Comparison of ENCODE assay signal across 2 cellular contexts in the genomic region with DNA sequence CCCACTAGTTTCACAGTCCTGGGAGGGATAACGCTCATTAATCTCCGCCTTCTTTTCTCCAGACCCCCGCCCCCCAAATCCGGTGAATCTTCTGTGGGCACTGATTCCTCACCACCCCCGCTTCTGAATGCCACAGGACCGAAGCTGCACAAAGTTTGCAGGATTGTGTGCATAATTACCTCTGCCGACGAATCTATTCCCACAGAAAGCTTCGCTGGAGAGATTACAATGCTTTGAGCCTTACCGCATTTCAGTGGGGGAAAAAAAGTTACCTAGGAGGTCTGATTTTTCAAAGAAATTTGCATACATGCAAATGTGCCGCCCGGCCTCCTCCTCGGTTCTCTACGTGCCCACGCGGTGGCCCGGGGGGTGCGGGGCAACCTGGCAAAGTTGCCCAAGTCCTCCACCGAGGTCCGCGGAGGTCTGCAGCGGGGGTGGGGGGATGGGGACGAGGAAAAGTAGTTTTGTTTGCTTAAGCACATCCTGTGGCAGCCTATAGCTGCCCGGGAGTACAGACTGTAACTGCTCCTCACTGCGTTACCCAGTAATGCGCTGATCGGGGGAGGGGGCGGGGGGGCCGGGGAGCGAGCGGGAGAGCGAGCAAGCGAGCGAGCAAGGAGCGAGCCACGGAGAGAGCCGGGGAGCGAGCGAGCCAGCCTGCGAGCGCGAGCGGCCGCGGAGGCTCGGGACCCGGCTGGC.
TF ChIP-seq lines count a peak whose summit lies in the region.

No MANE protein-coding gene starts in this region.

TF ChIP-seq in HCT116, 20 proteins besides CTCF, POLR2A, EP300 and RAD21 (continued from another document):
- TF ChIP-seq, protein P1, sequence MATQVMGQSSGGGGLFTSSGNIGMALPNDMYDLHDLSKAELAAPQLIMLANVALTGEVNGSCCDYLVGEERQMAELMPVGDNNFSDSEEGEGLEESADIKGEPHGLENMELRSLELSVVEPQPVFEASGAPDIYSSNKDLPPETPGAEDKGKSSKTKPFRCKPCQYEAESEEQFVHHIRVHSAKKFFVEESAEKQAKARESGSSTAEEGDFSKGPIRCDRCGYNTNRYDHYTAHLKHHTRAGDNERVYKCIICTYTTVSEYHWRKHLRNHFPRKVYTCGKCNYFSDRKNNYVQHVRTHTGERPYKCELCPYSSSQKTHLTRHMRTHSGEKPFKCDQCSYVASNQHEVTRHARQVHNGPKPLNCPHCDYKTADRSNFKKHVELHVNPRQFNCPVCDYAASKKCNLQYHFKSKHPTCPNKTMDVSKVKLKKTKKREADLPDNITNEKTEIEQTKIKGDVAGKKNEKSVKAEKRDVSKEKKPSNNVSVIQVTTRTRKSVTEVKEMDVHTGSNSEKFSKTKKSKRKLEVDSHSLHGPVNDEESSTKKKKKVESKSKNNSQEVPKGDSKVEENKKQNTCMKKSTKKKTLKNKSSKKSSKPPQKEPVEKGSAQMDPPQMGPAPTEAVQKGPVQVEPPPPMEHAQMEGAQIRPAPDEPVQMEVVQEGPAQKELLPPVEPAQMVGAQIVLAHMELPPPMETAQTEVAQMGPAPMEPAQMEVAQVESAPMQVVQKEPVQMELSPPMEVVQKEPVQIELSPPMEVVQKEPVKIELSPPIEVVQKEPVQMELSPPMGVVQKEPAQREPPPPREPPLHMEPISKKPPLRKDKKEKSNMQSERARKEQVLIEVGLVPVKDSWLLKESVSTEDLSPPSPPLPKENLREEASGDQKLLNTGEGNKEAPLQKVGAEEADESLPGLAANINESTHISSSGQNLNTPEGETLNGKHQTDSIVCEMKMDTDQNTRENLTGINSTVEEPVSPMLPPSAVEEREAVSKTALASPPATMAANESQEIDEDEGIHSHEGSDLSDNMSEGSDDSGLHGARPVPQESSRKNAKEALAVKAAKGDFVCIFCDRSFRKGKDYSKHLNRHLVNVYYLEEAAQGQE (IDR thresholded peaks at IDR 0.05; ENCODE audit: low read depth) = no peak
- TF ChIP-seq JUND (IDR thresholded peaks at IDR 0.05) (no peak), ZNF274 (IDR thresholded peaks at IDR 0.05; ENCODE audit: low read depth, low read length) (no peak), TCF7L2 (IDR thresholded peaks at IDR 0.05; ENCODE audit: borderline replicate concordance, extremely low read depth, insufficient read depth, insufficient read length) (peak; percentile 18), SP1 (IDR thresholded peaks at IDR 0.05; ENCODE audit: low read depth) (peak; percentile 21; the same call in 1 of the 2 replicates)

TF ChIP-seq in neural cell, 6 proteins besides CTCF, POLR2A, EP300 and RAD21 (continued from another document):
- TF ChIP-seq, protein P1 (IDR thresholded peaks at IDR 0.05; ENCODE audit: borderline replicate concordance) = no peak
- no peak for TF ChIP-seq MXI1 (conservative IDR thresholded peaks at IDR 0.05; ENCODE audit: poor library complexity, severe bottlenecking)
